In the genomic region with DNA sequence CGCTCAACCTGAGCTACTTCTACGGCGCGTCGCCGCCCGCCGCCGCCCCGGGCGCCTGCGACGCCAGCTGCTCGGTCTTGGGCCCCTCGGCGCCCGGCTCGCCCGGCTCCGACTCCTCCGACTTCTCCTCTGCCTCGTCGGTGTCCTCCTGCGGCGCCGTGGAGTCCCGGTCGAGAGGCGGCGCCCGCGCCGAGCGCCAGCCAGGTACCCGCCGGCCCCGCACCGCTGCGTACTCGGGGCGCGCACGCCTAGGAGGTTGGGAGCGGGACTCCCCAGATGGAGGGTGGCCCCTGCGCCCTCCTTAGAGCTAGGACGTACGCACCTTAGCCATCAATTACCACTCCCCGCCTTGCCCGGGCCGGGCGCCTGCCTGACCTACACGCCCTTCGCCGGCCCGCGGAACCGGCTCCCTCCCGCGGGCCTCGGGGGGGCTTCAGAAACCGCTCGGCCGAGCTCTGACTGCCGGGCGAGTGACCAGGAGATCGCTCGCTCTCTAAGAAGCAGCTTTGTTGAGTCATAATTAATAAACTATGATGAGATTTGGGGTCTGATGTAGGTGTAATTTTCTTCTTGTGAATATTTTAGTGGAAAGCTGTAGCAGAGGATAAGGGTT, we compare ENCODE assay signal across 8 cellular contexts. TPM values are rescaled to one million over a fixed set of nuclear protein-coding genes. Genes with fewer than 3 reads are reported as not detected.
DNase-seq lines count a peak whose midpoint lies in the region; ATAC-seq and TF ChIP-seq lines count a peak whose summit lies in the region.

No MANE protein-coding gene starts in this region.

- H3K4me3 ChIP-seq in BJ (ENCODE audit: low read depth, low read length) (peak overlapping the region; percentile 67), astrocyte of the cerebellum (ENCODE audit: low read depth, low read length) (peak overlapping the region; percentile 96)

- DNase-seq in BJ (ENCODE audit: low read depth), result no peak
- DNase-seq in T follicular helper cell (ENCODE audit: low read depth), result peak; percentile 42
- DNase-seq in astrocyte of the cerebellum (ENCODE audit: low read depth), result no peak
- DNase-seq in iPS-NIHi7 (ENCODE audit: extremely low spot score), result peak; percentile 54
- DNase-seq in stimulated activated CD4-positive, alpha-beta T cell treated with anti-CD3 and anti-CD28 coated beads, Interleukin-12 subunit alpha, Interleukin-12 subunit beta, amount 100 ng/mL, for 48 hours (ENCODE audit: low read depth in 2 of 3, low spot score in 1 of 3), result peak in 2 of 3 donors; percentile 35 to 38
- DNase-seq in NCI-H1694 treated with DMSO at 0.1 percent for 48 hours (lab: John Stamatoyannopoulos, UW), result no peak

- TF ChIP-seq CTCF in BJ (IDR thresholded peaks at IDR 0.05; ENCODE audit: insufficient read depth, low read depth, low read length) (no peak), astrocyte of the cerebellum (IDR thresholded peaks at IDR 0.05; ENCODE audit: low read depth, low read length, missing control alignments) (no peak)

- CTCF ChIA-PET in BJ (lab: Yijun Ruan, JAX), result interaction anchor here (1.2 to 2.2 kb wide), 4 partner anchors 36 to 380 kb away, joined by 3 to 10 read pairs (median 6); no protein-coding TSS in a partner anchor

- in situ Hi-C loops in astrocyte of the cerebellum (cut with HindIII; ENCODE audit: low sequenced_read_pairs), result no loop called here

- no peaks in the 10 kb centered on the region for H3K27me3 ChIP-seq in BJ (ENCODE audit: control insufficient read depth, insufficient read depth, low read length)

- POLR2A ChIA-PET in BJ (lab: Charles Lee), result interaction anchor here (0.6 to 2.1 kb wide), 9 partner anchors 23 to 376 kb away, joined by 3 to 7 read pairs (median 5); no protein-coding TSS in a partner anchor

- ATAC-seq in GM18909 (IDR thresholded peaks at IDR 0.05; ENCODE audit: poor library complexity, unreplicated experiment) (peak; percentile 37), HG03159 (IDR thresholded peaks at IDR 0.05; ENCODE audit: unreplicated experiment) (peak; percentile 30)

- peaks cover 12% of the 10 kb centered on the region for H3K36me3 ChIP-seq in BJ (ENCODE audit: control insufficient read depth, insufficient read depth, low read length)

RNA-seq across cellular contexts. Expression of a gene that starts 0.5 kb away (rescaled TPM):
- polyA plus RNA-seq in BJ (2011; rRNA removed), result 41.6 and 50.1 TPM in 2 replicates
- 139 and 188 TPM in 2 replicates for polyA minus RNA-seq in BJ (2011; rRNA and poly(A)+ RNA removed)

Comparison
In these comparisons a context has a peak if more than half of its experiments do, and no peak if none do; other contexts are left out.
1. DNase-seq: peak in T follicular helper cell (single experiment), iPS-NIHi7 (single experiment) and stimulated activated CD4-positive, alpha-beta T cell treated with anti-CD3 and anti-CD28 coated beads, Interleukin-12 subunit alpha, Interleukin-12 subunit beta, amount 100 ng/mL, for 48 hours (2 of 3); none in BJ (single experiment), astrocyte of the cerebellum (single experiment) and NCI-H1694 treated with DMSO at 0.1 percent for 48 hours (single experiment).